ENCODE assay signal across 8 cellular contexts in genomic region chr1:110106013-110106941, GRCh38. TPM values are rescaled to one million over a fixed set of nuclear protein-coding genes. Genes with fewer than 3 reads are reported as not detected.
A peak's percentile ranks its signal among the peaks of the same experiment; 100 is the strongest.
DNase-seq lines count a peak whose midpoint lies in the region; ATAC-seq and TF ChIP-seq lines count a peak whose summit lies in the region.

No MANE protein-coding gene starts in this region.

- H3K9me3 ChIP-seq in HAP-1 (no peaks in the 10 kb centered on the region), left lung (no peaks in the 10 kb centered on the region)

- H3K27ac ChIP-seq in left lung, result no peak overlapping the region

- no peaks in the 10 kb centered on the region for H3K36me3 Mint-ChIP-seq in chondrocyte (ENCODE audit: low read depth)

- TF ChIP-seq CTCF in chondrocyte (IDR thresholded peaks at IDR 0.05) (peak; percentile 92), left lung (IDR thresholded peaks at IDR 0.05) (peak; percentile 84 to 91)

- H3K4me1 Mint-ChIP-seq in chondrocyte (ENCODE audit: low read depth), result peaks cover 14% of the 10 kb centered on the region

- H3K36me3 ChIP-seq in HAP-1 (replicated peaks) (no peaks in the 10 kb centered on the region), left lung (no peaks in the 10 kb centered on the region)

- peak; percentile 98 for ATAC-seq in left lung

- no peak overlapping the region for H3K4me3 ChIP-seq in HAP-1
- no peak overlapping the region for H3K4me3 ChIP-seq in left lung

- peaks cover 2% of the 10 kb centered on the region for H3K27me3 Mint-ChIP-seq in chondrocyte (ENCODE audit: low read depth)

- H3K4me1 ChIP-seq in HAP-1 (no peaks in the 10 kb centered on the region), left lung (no peaks in the 10 kb centered on the region)

- no peak overlapping the region for H3K4me3 Mint-ChIP-seq in chondrocyte (ENCODE audit: unreplicated experiment)

- H3K27me3 ChIP-seq in HAP-1 (ENCODE audit: low read depth), result peaks cover 10% of the 10 kb centered on the region; the same call in 1 of the 2 replicates
- peaks cover 0 to 20% of the 10 kb centered on the region in 2 donors for H3K27me3 ChIP-seq in left lung

- no peaks in the 10 kb centered on the region for H3K9me3 Mint-ChIP-seq in chondrocyte (ENCODE audit: low read depth)

- no peak overlapping the region for H3K27ac Mint-ChIP-seq in chondrocyte (ENCODE audit: unreplicated experiment)

- intact Hi-C loops in left lung (cut with DNase I), result no loop called here

- peak; percentile 38 for DNase-seq in Caki2 (ENCODE audit: low read depth)
- peak; percentile 44 to 82 for DNase-seq in HAP-1 (ENCODE audit: low spot score in 2 of 2)
- DNase-seq in NCI-H2227 (lab: John Stamatoyannopoulos, UW; ENCODE audit: unreplicated experiment), result peak; percentile 79
- DNase-seq in activated CD4-positive, alpha-beta T cell treated with anti-CD3 and anti-CD28 coated beads for 1 hour, result peak; percentile 33
- DNase-seq in chondrocyte (ENCODE audit: low spot score), result no peak
- DNase-seq in left lung, result peak in 1 of 2 donors; percentile 61
- peak in 2 of 3 donors; percentile 23 to 36 for DNase-seq in stimulated activated CD4-positive, alpha-beta T cell treated with anti-CD3 and anti-CD28 coated beads, TNF-alpha, amount 100 ng/mL, for 1 hour (ENCODE audit: low read depth in 3 of 3, low spot score in 1 of 3)
- no peak for DNase-seq in amniotic stem cell (lab: John Stamatoyannopoulos, UW)

- in situ Hi-C loops in Caki2 (cut with HindIII; ENCODE audit: low pct_unique_long_range_greater_than_20kb, low sequenced_read_pairs) (no loop called here), HAP-1 (cut with MboI; ENCODE audit: low sequenced_read_pairs) (no loop called here)

RNA-seq across cellular contexts. Expression of gene UBL4B, which starts 6.0 kb away (rescaled TPM):
- total RNA-seq in Caki2 (2014; rRNA removed; shearing (Covaris generic); ENCODE audit: low replicate concordance), result not detected in 2 replicates
- total RNA-seq in chondrocyte (not detected in 3 replicates), left lung (not detected)

RNA-seq across cellular contexts. Expression of gene ALX3, which starts 35.8 kb away (rescaled TPM):
- not detected in 2 replicates for total RNA-seq in Caki2 (2014; rRNA removed; shearing (Covaris generic); ENCODE audit: low replicate concordance)
- total RNA-seq in chondrocyte (not detected in 3 replicates), left lung (not detected)

RNA-seq across cellular contexts. Expression of gene SLC6A17, which starts 44.0 kb away (rescaled TPM):
- total RNA-seq in Caki2 (2014; rRNA removed; shearing (Covaris generic); ENCODE audit: low replicate concordance), result 1.3 and 3.2 TPM in 2 replicates
- 1.6 to 6.1 TPM (median 2.1 TPM) in 3 replicates for total RNA-seq in chondrocyte
- under 1 TPM in 1 of 2 donors, not detected in 1; 0.03 TPM for total RNA-seq in left lung

Comparison
In these comparisons a context has a peak if more than half of its experiments do, and no peak if none do; other contexts are left out.
1. DNase-seq: peak in Caki2 (single experiment), HAP-1 (2 of 2), NCI-H2227 (single experiment), activated CD4-positive, alpha-beta T cell treated with anti-CD3 and anti-CD28 coated beads for 1 hour (single experiment) and stimulated activated CD4-positive, alpha-beta T cell treated with anti-CD3 and anti-CD28 coated beads, TNF-alpha, amount 100 ng/mL, for 1 hour (2 of 3); none in chondrocyte (single experiment) and amniotic stem cell (single experiment).